ENCODE assay signal across 12 cellular contexts in genomic region chr13:59915252-59915651, GRCh38.
DNase-seq lines count a peak whose midpoint lies in the region; ATAC-seq and TF ChIP-seq lines count a peak whose summit lies in the region.
"Had no signal": no experiment of that assay in that cellular context is flagged by ENCODE, and none has a peak within 500 bp of the region (broad histone marks: within the 10 kb centered on the region; RNA-seq: fewer than 3 reads in every experiment).

No MANE protein-coding gene starts in this region.

- H2AFZ ChIP-seq in osteoblast (ENCODE audit: low read length) = no peak overlapping the region

- H3K4me2 ChIP-seq in osteoblast (ENCODE audit: insufficient read depth, low read length) = peak overlapping the region; percentile 66

- H3K4me3 Mint-ChIP-seq in HFFc6 = peak overlapping the region; percentile 6; the same call in 1 of the 2 replicates
- no peak overlapping the region for H3K4me3 Mint-ChIP-seq in chondrocyte (ENCODE audit: unreplicated experiment)
- H3K4me3 Mint-ChIP-seq: CD4-positive, alpha-beta memory T cell had no signal

- H3K79me2 ChIP-seq in osteoblast (ENCODE audit: insufficient read depth, low read length) = peaks cover 3% of the 10 kb centered on the region

- no peak overlapping the region for H3K4me3 ChIP-seq in osteoblast (ENCODE audit: insufficient read depth, low read length)
- H3K4me3 ChIP-seq: HAP-1 had no signal

- H3K9me3 Mint-ChIP-seq in HFFc6 = no peaks in the 10 kb centered on the region
- H3K9me3 Mint-ChIP-seq in chondrocyte (ENCODE audit: low read depth) = no peaks in the 10 kb centered on the region
- H3K9me3 Mint-ChIP-seq: CD4-positive, alpha-beta memory T cell had no signal

- H4K20me1 ChIP-seq in osteoblast (ENCODE audit: insufficient read depth, low read length) = no peaks in the 10 kb centered on the region

- no peak for TF ChIP-seq CTCF in 22Rv1 (IDR thresholded peaks at IDR 0.05)
- no peak for TF ChIP-seq CTCF in HFFc6 (IDR thresholded peaks at IDR 0.05)
- TF ChIP-seq CTCF in VCaP (conservative IDR thresholded peaks at IDR 0.05) = no peak
- TF ChIP-seq CTCF in osteoblast (IDR thresholded peaks at IDR 0.05; ENCODE audit: extremely low read depth, low read depth, low read length) = no peak
- no peak for TF ChIP-seq CTCF in chondrocyte (IDR thresholded peaks at IDR 0.05)

- no peaks in the 10 kb centered on the region for H3K27me3 ChIP-seq in osteoblast (ENCODE audit: insufficient read depth, low read length)
- H3K27me3 ChIP-seq: BE2C had no signal

- no peaks in the 10 kb centered on the region for H3K36me3 ChIP-seq in osteoblast (ENCODE audit: insufficient read depth, low read length)
- H3K36me3 ChIP-seq: BE2C, HAP-1 had no signal

- no peaks in the 10 kb centered on the region for H3K9me3 ChIP-seq in osteoblast (ENCODE audit: low read depth, low read length)
- H3K9me3 ChIP-seq: BE2C, HAP-1 had no signal

- peaks cover 20% of the 10 kb centered on the region for H3K4me1 ChIP-seq in osteoblast (ENCODE audit: insufficient read depth, low read length)
- H3K4me1 ChIP-seq: BE2C had no signal

- peaks cover 9% of the 10 kb centered on the region for H3K36me3 Mint-ChIP-seq in HFFc6 (ENCODE audit: low read depth)
- H3K36me3 Mint-ChIP-seq in chondrocyte (ENCODE audit: low read depth) = peaks cover 4% of the 10 kb centered on the region
- H3K36me3 Mint-ChIP-seq: CD4-positive, alpha-beta memory T cell had no signal

- peak overlapping the region; percentile 56 for H3K27ac ChIP-seq in 22Rv1
- H3K27ac ChIP-seq in VCaP = peak overlapping the region; percentile 70
- H3K27ac ChIP-seq in osteoblast (ENCODE audit: low read depth, low read length) = peak overlapping the region; percentile 60
- H3K27ac ChIP-seq: C4-2B had no signal

- peak overlapping the region; percentile 53; the same call in 1 of the 2 replicates for H3K27ac Mint-ChIP-seq in HFFc6
- H3K27ac Mint-ChIP-seq in chondrocyte (ENCODE audit: unreplicated experiment) = no peak overlapping the region
- H3K27ac Mint-ChIP-seq: CD4-positive, alpha-beta memory T cell had no signal

- ATAC-seq in GM21619 (IDR thresholded peaks at IDR 0.05; ENCODE audit: unreplicated experiment) (no peak), GM21423 (IDR thresholded peaks at IDR 0.05; ENCODE audit: unreplicated experiment) (no peak)

- DNase-seq in HFFc6 (no peak), osteoblast (ENCODE audit: insufficient read length, low spot score, missing footprints) (no peak), chondrocyte (ENCODE audit: low spot score) (no peak)
- DNase-seq: BE2C; CD4-positive, alpha-beta memory T cell; DMS79 had no signal

- H3K27me3 Mint-ChIP-seq in HFFc6 (ENCODE audit: insufficient read depth) = no peaks in the 10 kb centered on the region
- no peaks in the 10 kb centered on the region for H3K27me3 Mint-ChIP-seq in chondrocyte (ENCODE audit: low read depth)
- H3K27me3 Mint-ChIP-seq: CD4-positive, alpha-beta memory T cell had no signal

- H3K4me1 Mint-ChIP-seq in HFFc6 (ENCODE audit: low read depth) (peaks cover 13% of the 10 kb centered on the region), chondrocyte (ENCODE audit: low read depth) (peaks cover 16% of the 10 kb centered on the region)
